ENCODE assay signal across 16 cellular contexts in genomic region chr17:49699967-49700575, GRCh38. TPM values are rescaled to one million over a fixed set of nuclear protein-coding genes. Genes with fewer than 3 reads are reported as not detected.
DNase-seq lines count a peak whose midpoint lies in the region; ATAC-seq and TF ChIP-seq lines count a peak whose summit lies in the region.
"Had no signal": no experiment of that assay in that cellular context is flagged by ENCODE, and none has a peak within 500 bp of the region (broad histone marks: within the 10 kb centered on the region; RNA-seq: fewer than 3 reads in every experiment).

No MANE protein-coding gene starts in this region.

- no peak for TF ChIP-seq CTCF in heart left ventricle (IDR thresholded peaks at IDR 0.05)

- H3K36me3 Mint-ChIP-seq in activated naive CD4-positive, alpha-beta T cell treated with anti-CD3 and anti-CD28 coated beads, Interleukin-2, amount 50 U/mL, for 24 hours, result peaks cover 9% of the 10 kb centered on the region
- peaks cover 5% of the 10 kb centered on the region for H3K36me3 Mint-ChIP-seq in T-helper 17 cell (ENCODE audit: low read depth)
- H3K36me3 Mint-ChIP-seq in stimulated activated effector memory CD8-positive, alpha-beta T cell treated with anti-CD3 and anti-CD28 coated beads, Interleukin-12 subunit alpha, Interleukin-12 subunit beta, amount 100 ng/mL, for 72 hours, result peaks cover 68% of the 10 kb centered on the region

- H3K27ac ChIP-seq in heart left ventricle, result peak overlapping the region in 1 of 12 donors; percentile 22

- H3K27me3 Mint-ChIP-seq in activated naive CD4-positive, alpha-beta T cell treated with anti-CD3 and anti-CD28 coated beads, Interleukin-2, amount 50 U/mL, for 24 hours, result no peaks in the 10 kb centered on the region
- no peaks in the 10 kb centered on the region for H3K27me3 Mint-ChIP-seq in T-helper 17 cell
- H3K27me3 Mint-ChIP-seq: central memory CD8-positive, alpha-beta T cell had no signal

- WGBS in heart left ventricle, 4 donors, result 54 to 59% (median 55%) methylated on average over 7 to 8 of the region's 8 CpGs

- DNase-seq in activated naive CD4-positive, alpha-beta T cell treated with anti-CD3 and anti-CD28 coated beads, Interleukin-2, amount 50 U/mL, for 16 hours, result no peak
- DNase-seq in T-helper 17 cell, result no peak
- DNase-seq in heart left ventricle, result peak in 4 of 5 donors; percentile 55 to 80 (median 61)
- no peak for DNase-seq in stimulated activated effector memory CD8-positive, alpha-beta T cell treated with anti-CD3 and anti-CD28 coated beads, Interleukin-12 subunit alpha, Interleukin-12 subunit beta, amount 100 ng/mL, for 72 hours (ENCODE audit: low spot score in 2 of 2)
- DNase-seq in SHP77 treated with DMSO at 0.1 percent for 48 hours (lab: John Stamatoyannopoulos, UW), result no peak
- DNase-seq: activated CD4-positive, alpha-beta T cell treated with anti-CD3 and anti-CD28 coated beads for 4 hours; effector CD8-positive, alpha-beta T cell; GF-D8; kidney; midbrain; NCI-H187 had no signal

- intact Hi-C loops in heart left ventricle (cut with DNase I), result loop anchor here in 6 of 10 donors (5.0 to 10.0 kb wide), 4 partner anchors 265 to 297 kb away; partner anchors contain the start of genes DLX3 (in 4 of the 6) and PHB1 (in 1 of the 6)

- H3K36me3 ChIP-seq in heart left ventricle, result peaks cover 0 to 62% (median 52%) of the 10 kb centered on the region in 9 donors

- no peak for TF ChIP-seq POLR2A in heart left ventricle (IDR thresholded peaks at IDR 0.05)

- peak overlapping the region; percentile 1 for H3K27ac Mint-ChIP-seq in activated naive CD4-positive, alpha-beta T cell treated with anti-CD3 and anti-CD28 coated beads, Interleukin-2, amount 50 U/mL, for 24 hours
- peak overlapping the region; percentile 75 for H3K27ac Mint-ChIP-seq in T-helper 17 cell
- H3K27ac Mint-ChIP-seq in stimulated activated effector memory CD8-positive, alpha-beta T cell treated with anti-CD3 and anti-CD28 coated beads, Interleukin-12 subunit alpha, Interleukin-12 subunit beta, amount 100 ng/mL, for 72 hours, result peak overlapping the region; percentile 67

- H3K9me3 ChIP-seq in T-helper 17 cell (ENCODE audit: control insufficient read depth, low read length, poor library complexity, severe bottlenecking) (no peaks in the 10 kb centered on the region), heart left ventricle (no peaks in the 10 kb centered on the region)

- ATAC-seq in T-helper 17 cell, result no peak
- peak; percentile 63 to 82 (median 66) for ATAC-seq in heart left ventricle
- ATAC-seq in stimulated activated effector memory CD8-positive, alpha-beta T cell treated with anti-CD3 and anti-CD28 coated beads, Interleukin-12 subunit alpha, Interleukin-12 subunit beta, amount 100 ng/mL, for 72 hours, result no peak
- no peak for ATAC-seq in GM18498 (IDR thresholded peaks at IDR 0.05; ENCODE audit: unreplicated experiment)
- no peak for ATAC-seq in HG02642 (IDR thresholded peaks at IDR 0.05; ENCODE audit: poor library complexity, unreplicated experiment)
- ATAC-seq: sciatic nerve had no signal

- no peaks in the 10 kb centered on the region for H3K9me3 Mint-ChIP-seq in activated naive CD4-positive, alpha-beta T cell treated with anti-CD3 and anti-CD28 coated beads, Interleukin-2, amount 50 U/mL, for 24 hours
- H3K9me3 Mint-ChIP-seq in stimulated activated effector memory CD8-positive, alpha-beta T cell treated with anti-CD3 and anti-CD28 coated beads, Interleukin-12 subunit alpha, Interleukin-12 subunit beta, amount 100 ng/mL, for 72 hours, result no peaks in the 10 kb centered on the region
- H3K9me3 Mint-ChIP-seq: central memory CD8-positive, alpha-beta T cell had no signal

- peaks cover 31% of the 10 kb centered on the region for H3K4me1 Mint-ChIP-seq in activated naive CD4-positive, alpha-beta T cell treated with anti-CD3 and anti-CD28 coated beads, Interleukin-2, amount 50 U/mL, for 24 hours
- peaks cover 24% of the 10 kb centered on the region for H3K4me1 Mint-ChIP-seq in T-helper 17 cell
- H3K4me1 Mint-ChIP-seq in stimulated activated effector memory CD8-positive, alpha-beta T cell treated with anti-CD3 and anti-CD28 coated beads, Interleukin-12 subunit alpha, Interleukin-12 subunit beta, amount 100 ng/mL, for 72 hours, result peaks cover 32% of the 10 kb centered on the region

- peaks cover 0 to 27% (median 8%) of the 10 kb centered on the region in 12 donors for H3K4me1 ChIP-seq in heart left ventricle

- no peaks in the 10 kb centered on the region for H3K27me3 ChIP-seq in heart left ventricle

- no peak overlapping the region for H3K4me3 Mint-ChIP-seq in activated naive CD4-positive, alpha-beta T cell treated with anti-CD3 and anti-CD28 coated beads, Interleukin-2, amount 50 U/mL, for 24 hours
- H3K4me3 Mint-ChIP-seq in T-helper 17 cell, result no peak overlapping the region
- H3K4me3 Mint-ChIP-seq in stimulated activated effector memory CD8-positive, alpha-beta T cell treated with anti-CD3 and anti-CD28 coated beads, Interleukin-12 subunit alpha, Interleukin-12 subunit beta, amount 100 ng/mL, for 72 hours, result no peak overlapping the region
- H3K4me3 Mint-ChIP-seq: central memory CD8-positive, alpha-beta T cell had no signal

- H3K4me3 ChIP-seq in heart left ventricle, result no peak overlapping the region

RNA-seq across cellular contexts. Expression of gene SLC35B1, which starts 7.7 kb away (rescaled TPM):
- 10 to 100 TPM; 63.8 to 66.8 TPM for total RNA-seq in T-helper 17 cell
- total RNA-seq in heart left ventricle, result 10 to 100 TPM; 61.0 to 93.4 (median 66.2) TPM
- 100 to 1,000 TPM in 1 of 2 donors, 10 to 100 TPM in 1; 50.3 to 137 TPM for polyA plus RNA-seq in heart left ventricle

RNA-seq across cellular contexts. Expression of gene SPOP, which starts 22.2 kb away (rescaled TPM):
- total RNA-seq in T-helper 17 cell (10 to 100 TPM; 46.8 to 52.7 TPM), heart left ventricle (10 to 100 TPM; 46.7 to 96.1 (median 60.4) TPM)
- polyA plus RNA-seq in heart left ventricle, result 10 to 100 TPM; 28.5 to 72.0 TPM

Comparison
In these comparisons a context has a peak if more than half of its experiments do, and no peak if none do; other contexts are left out.
1. H3K27ac Mint-ChIP-seq: peak in every context shown above with its lines; median percentile 75 in T-helper 17 cell; 67 in stimulated activated effector memory CD8-positive, alpha-beta T cell treated with anti-CD3 and anti-CD28 coated beads, Interleukin-12 subunit alpha, Interleukin-12 subunit beta, amount 100 ng/mL, for 72 hours; 1 in activated naive CD4-positive, alpha-beta T cell treated with anti-CD3 and anti-CD28 coated beads, Interleukin-2, amount 50 U/mL, for 24 hours.
2. DNase-seq: peak in heart left ventricle (4 of 5); none in activated naive CD4-positive, alpha-beta T cell treated with anti-CD3 and anti-CD28 coated beads, Interleukin-2, amount 50 U/mL, for 16 hours (single experiment), T-helper 17 cell (0 of 3), stimulated activated effector memory CD8-positive, alpha-beta T cell treated with anti-CD3 and anti-CD28 coated beads, Interleukin-12 subunit alpha, Interleukin-12 subunit beta, amount 100 ng/mL, for 72 hours (0 of 2) and SHP77 treated with DMSO at 0.1 percent for 48 hours (single experiment).
3. ATAC-seq: peak in heart left ventricle (4 of 4); none in T-helper 17 cell (single experiment), stimulated activated effector memory CD8-positive, alpha-beta T cell treated with anti-CD3 and anti-CD28 coated beads, Interleukin-12 subunit alpha, Interleukin-12 subunit beta, amount 100 ng/mL, for 72 hours (single experiment), GM18498 (single experiment) and HG02642 (single experiment).